Comparison of ENCODE assay signal across 9 cellular contexts in the genomic region with DNA sequence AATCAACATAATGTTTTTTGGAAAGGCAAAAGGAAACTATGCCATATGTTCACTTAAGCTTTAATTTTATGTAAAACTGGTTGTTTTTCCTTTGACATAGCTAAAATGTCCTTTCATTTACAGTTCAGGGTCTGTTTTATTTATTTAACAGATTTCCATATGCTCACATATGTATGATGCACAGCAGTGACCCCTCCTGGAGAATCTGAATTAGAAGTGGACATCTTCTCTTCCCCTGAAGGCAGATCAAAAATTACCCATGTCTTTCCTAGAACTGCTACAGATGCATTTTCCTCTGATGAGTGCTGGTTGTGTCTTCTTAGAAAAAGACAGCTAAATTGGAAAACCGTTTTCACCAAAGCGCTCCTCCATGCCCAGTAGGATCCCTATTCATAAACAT.
DNase-seq lines count a peak whose midpoint lies in the region; TF ChIP-seq lines count a peak whose summit lies in the region.
"Had no signal": no experiment of that assay in that cellular context is flagged by ENCODE, and none has a peak within 500 bp of the region (broad histone marks: within the 10 kb centered on the region; RNA-seq: fewer than 3 reads in every experiment).

No MANE protein-coding gene starts in this region.

- DNase-seq in D341Med (ENCODE audit: low spot score) (peak; percentile 45), H9 (no peak), RPMI8226 (peak; percentile 10), foreskin melanocyte (peak; percentile 32), NCI-H1048 (lab: John Stamatoyannopoulos, UW) (no peak), left ventricle myocardium inferior (no peak), epidermal melanocyte (ENCODE audit: insufficient read length, low spot score) (no peak), Ammon's horn (ENCODE audit: low spot score) (no peak)
- DNase-seq: activated naive CD4-positive, alpha-beta T cell treated with Interleukin-2 at 50 U/mL for 16 hours had no signal

- no peak overlapping the region for H3K18ac ChIP-seq in H9 (ENCODE audit: insufficient read length, low read depth, low read length)

- no peaks in the 10 kb centered on the region for H3K79me2 ChIP-seq in H9 (ENCODE audit: insufficient read depth, low read length)

- no peak overlapping the region for H3T11ph ChIP-seq in H9 (ENCODE audit: low read length)

- H3K9ac ChIP-seq in H9 (ENCODE audit: extremely low read depth, insufficient read length, low read length) = no peak overlapping the region

- no peak overlapping the region for H2BK20ac ChIP-seq in H9 (ENCODE audit: low read depth, low read length, poor library complexity, severe bottlenecking)

- H3K36me3 ChIP-seq in left ventricle myocardium inferior = no peaks in the 10 kb centered on the region

- WGBS in H9 (ENCODE audit: extremely low coverage, insufficient read length, low lambda C conversion rate) = no CpG with 5 or more reads among the region's 2 CpGs

- H3K79me1 ChIP-seq in H9 (ENCODE audit: insufficient read depth, low read depth, low read length, poor library complexity, severe bottlenecking) = no peaks in the 10 kb centered on the region

- H2AFZ ChIP-seq in H9 (ENCODE audit: low read length) = no peak overlapping the region

- H4K91ac ChIP-seq in H9 (ENCODE audit: insufficient read length, low read depth, low read length) = no peak overlapping the region

- H4K5ac ChIP-seq in H9 (ENCODE audit: insufficient read length, low read depth, low read length) = no peak overlapping the region

- TF ChIP-seq CTCF in H9 (conservative IDR thresholded peaks at IDR 0.05) (peak; percentile 52), left ventricle myocardium inferior (IDR thresholded peaks at IDR 0.05; ENCODE audit: borderline replicate concordance) (no peak)

- H3K4me1 ChIP-seq in H9 (ENCODE audit: insufficient read depth, low read length) = no peaks in the 10 kb centered on the region
- H3K4me1 ChIP-seq in left ventricle myocardium inferior = no peaks in the 10 kb centered on the region

- H3K9me3 Mint-ChIP-seq in H9 = no peaks in the 10 kb centered on the region

- intact Hi-C loops in left ventricle myocardium inferior (cut with micrococcal nuclease) = no loop called here

- H3K23me2 ChIP-seq in H9 (ENCODE audit: insufficient read length, low read depth, low read length, poor library complexity, severe bottlenecking) = no peaks in the 10 kb centered on the region

- no peaks in the 10 kb centered on the region for H4K20me1 ChIP-seq in H9 (ENCODE audit: control insufficient read depth, insufficient read depth, insufficient read length)

- no peaks in the 10 kb centered on the region for H3K27me3 Mint-ChIP-seq in H9 (ENCODE audit: low read depth)

- H2BK5ac ChIP-seq in H9 (ENCODE audit: insufficient read length, low read length) = no peak overlapping the region

- no peak overlapping the region for H2AK5ac ChIP-seq in H9 (ENCODE audit: insufficient read length, low read length)

- 0 out of 4 replicates have a peak, but pooled peaks cover 0 to 3% of the 10 kb centered on the region in 2 experiments for H3K4me1 Mint-ChIP-seq in H9

- H3K27ac ChIP-seq in H9 (ENCODE audit: insufficient read length, low read depth, low read length) = no peak overlapping the region
- no peak overlapping the region for H3K27ac ChIP-seq in left ventricle myocardium inferior (replicated peaks)

- no peak overlapping the region for H2BK15ac ChIP-seq in H9 (ENCODE audit: low read depth, low read length)

- H3K4ac ChIP-seq in H9 (ENCODE audit: low read depth, low read length) = no peak overlapping the region

- H4K8ac ChIP-seq in H9 (replicated peaks; ENCODE audit: insufficient read length, low read depth, low read length) = no peak overlapping the region

- no peak overlapping the region for H2BK120ac ChIP-seq in H9 (ENCODE audit: low read depth, low read length, poor library complexity, severe bottlenecking)

- H3K9me3 ChIP-seq in H9 (ENCODE audit: control insufficient read depth, low read depth, low read length) (no peaks in the 10 kb centered on the region), left ventricle myocardium inferior (replicated peaks) (no peaks in the 10 kb centered on the region)

- H3K4me2 ChIP-seq in H9 (ENCODE audit: insufficient read depth, insufficient read length, low read length) = no peak overlapping the region

- no peak overlapping the region for H3K4me3 Mint-ChIP-seq in H9

- H3K14ac ChIP-seq in H9 (ENCODE audit: insufficient read depth, low read length) = no peak overlapping the region

- no peak overlapping the region for H3K23ac ChIP-seq in H9 (ENCODE audit: insufficient read length, low read depth, low read length)

- H3K4me3 ChIP-seq in left ventricle myocardium inferior = no peak overlapping the region

- no peak overlapping the region for H2BK12ac ChIP-seq in H9 (ENCODE audit: insufficient read length, low read depth, low read length)

- H3K36me3 Mint-ChIP-seq in H9 (ENCODE audit: insufficient read depth in 1 of 3, low read depth in 3 of 3) = no peaks in the 10 kb centered on the region

- H3K27me3 ChIP-seq in H9 (ENCODE audit: insufficient read depth, low read length) (no peaks in the 10 kb centered on the region), left ventricle myocardium inferior (ENCODE audit: low read depth) (no peaks in the 10 kb centered on the region)

- no peak overlapping the region for H3K27ac Mint-ChIP-seq in H9

- H3K56ac ChIP-seq in H9 (ENCODE audit: insufficient read length, low read depth, low read length) = no peak overlapping the region

Comparison
In these comparisons a context has a peak if more than half of its experiments do, and no peak if none do; other contexts are left out.
1. DNase-seq: peak in D341Med (single experiment), RPMI8226 (single experiment) and foreskin melanocyte (single experiment); none in H9 (single experiment), NCI-H1048 (single experiment), left ventricle myocardium inferior (single experiment), epidermal melanocyte (single experiment) and Ammon's horn (single experiment).